Comparison of ENCODE assay signal across 1 cellular context in the genomic region with DNA sequence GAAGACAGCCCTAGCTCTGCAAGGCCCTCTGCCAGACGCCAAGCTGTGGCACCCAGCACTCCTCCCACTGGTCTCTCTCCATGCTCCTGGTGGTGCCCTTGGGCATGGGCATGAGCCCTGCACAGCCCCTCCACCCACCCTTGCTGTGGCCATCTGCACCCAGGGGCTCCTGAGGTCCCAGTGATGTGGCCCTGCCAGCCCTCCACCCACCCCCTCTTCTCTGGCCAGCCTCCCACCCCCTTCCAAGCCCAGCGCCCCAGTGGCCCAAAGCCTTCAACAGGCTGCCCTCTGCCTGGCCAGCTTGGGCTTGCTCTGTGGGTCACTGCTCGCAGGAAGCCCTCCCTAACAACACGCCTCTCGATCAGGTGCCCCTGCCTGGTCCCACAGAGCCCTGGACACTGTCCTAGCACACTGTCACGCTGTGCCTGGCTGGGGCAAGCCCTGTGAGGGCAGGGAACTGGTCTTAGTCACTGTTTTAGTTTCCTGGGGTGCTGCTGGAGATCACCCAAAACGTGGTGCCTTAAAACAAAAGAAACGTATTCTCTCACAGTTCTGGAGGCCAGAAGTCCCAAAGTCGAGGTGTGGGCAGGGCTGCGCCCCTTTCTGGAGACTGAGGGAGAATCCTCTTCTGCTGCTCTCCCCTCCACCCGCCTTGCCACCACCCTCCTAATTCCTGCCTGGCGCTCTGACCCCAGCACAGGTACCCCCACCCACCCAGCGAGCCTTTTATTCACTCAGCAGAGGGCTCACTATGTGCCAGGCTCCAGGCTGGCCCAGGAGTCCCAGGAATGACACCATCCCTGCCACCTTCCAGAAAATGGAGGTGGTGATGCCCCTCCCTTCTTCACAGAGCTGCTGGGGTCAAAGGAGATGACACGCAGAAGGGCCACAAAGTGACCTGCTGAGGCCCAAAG.
TF ChIP-seq lines count a peak whose summit lies in the region.

No MANE protein-coding gene starts in this region.

TF ChIP-seq in H1, 55 proteins besides CTCF, POLR2A, EP300 and RAD21:
- TF ChIP-seq TCF12 (IDR thresholded peaks at IDR 0.05; ENCODE audit: low read depth, low read length) (no peak), EGR1 (IDR thresholded peaks at IDR 0.05; ENCODE audit: borderline replicate concordance, low read depth, low read length) (no peak), CHD2 (IDR thresholded peaks at IDR 0.05; ENCODE audit: low read length) (no peak), SAP30 (IDR thresholded peaks at IDR 0.05; ENCODE audit: insufficient read depth, insufficient replicate concordance, low read length) (no peak), HDAC6 (IDR thresholded peaks at IDR 0.05; ENCODE audit: low read depth, low read length) (no peak), GABPA (IDR thresholded peaks at IDR 0.05; ENCODE audit: borderline replicate concordance, insufficient read depth, low read length) (no peak)
- TF ChIP-seq, protein P1, sequence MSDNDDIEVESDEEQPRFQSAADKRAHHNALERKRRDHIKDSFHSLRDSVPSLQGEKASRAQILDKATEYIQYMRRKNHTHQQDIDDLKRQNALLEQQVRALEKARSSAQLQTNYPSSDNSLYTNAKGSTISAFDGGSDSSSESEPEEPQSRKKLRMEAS (IDR thresholded peaks at IDR 0.05) = no peak
TF ChIP-seq in H1: peak in this region for 0.
